ENCODE assay signal across 7 cellular contexts in the genomic region with DNA sequence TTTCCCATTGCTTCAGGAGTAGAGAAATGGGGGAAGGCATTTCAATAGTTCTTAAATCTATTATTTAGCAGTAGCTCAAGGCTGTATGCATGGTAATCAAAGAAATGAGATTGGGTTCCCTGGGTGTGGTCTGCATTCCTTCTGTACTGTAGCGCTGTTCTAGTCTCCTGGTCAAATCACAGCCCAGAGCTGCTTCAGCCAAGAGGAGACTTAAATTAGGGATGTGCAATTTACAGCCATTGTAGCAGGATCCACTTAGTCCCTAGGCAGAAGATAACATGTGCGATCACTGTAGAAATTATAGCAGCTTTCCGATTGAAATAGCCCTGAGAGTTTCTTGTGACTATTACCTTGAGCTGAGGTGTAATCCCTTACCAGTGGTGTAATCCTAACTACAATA. TPM values are rescaled to one million over a fixed set of nuclear protein-coding genes. Genes with fewer than 3 reads are reported as not detected.
DNase-seq lines count a peak whose midpoint lies in the region; ATAC-seq and TF ChIP-seq lines count a peak whose summit lies in the region.
"Not testable (repeated sequence)": the region's sequence is repeated elsewhere in the genome, so short reads cannot be mapped to it uniquely, and the experiment has no call there.

No MANE protein-coding gene starts in this region.

- peaks cover 100% of the 10 kb centered on the region for H3K79me2 ChIP-seq in GM23248 (ENCODE audit: insufficient read depth)

- H3K79me1 ChIP-seq in mesenchymal stem cell (replicated peaks; ENCODE audit: low read length, poor library complexity, severe bottlenecking): peaks cover 24% of the 10 kb centered on the region

- intact Hi-C loops in esophagus muscularis mucosa (cut with DNase I); left cardiac atrium (cut with DNase I); thyroid gland (cut with DNase I): not testable (repeated sequence)

- TF ChIP-seq CTCF in brain (conservative IDR thresholded peaks at IDR 0.05); esophagus muscularis mucosa (IDR thresholded peaks at IDR 0.05); thyroid gland (IDR thresholded peaks at IDR 0.05): not testable (repeated sequence)

- not testable (repeated sequence) for H3K9me2 ChIP-seq in GM23248 (ENCODE audit: insufficient read depth)

- H3F3A ChIP-seq in GM23248 (ENCODE audit: insufficient read depth): not testable (repeated sequence)

- not testable (repeated sequence) for H3K4me3 ChIP-seq in GM23248; esophagus muscularis mucosa; skeletal muscle satellite cell (ENCODE audit: low read length); thyroid gland (replicated peaks in 1 of 3)
- peak overlapping the region in 1 of 2 experiments; percentile 14 for H3K4me3 ChIP-seq in mesenchymal stem cell (ENCODE audit: insufficient read depth in 1 of 2, low read depth in 1 of 2, low read length in 2 of 2)

- H3K14ac ChIP-seq in mesenchymal stem cell (ENCODE audit: low read length in 2 of 2): not testable (repeated sequence)

- peaks cover 49% of the 10 kb centered on the region for H3K4me1 Mint-ChIP-seq in brain

- H4K8ac ChIP-seq in mesenchymal stem cell (ENCODE audit: low read length): not testable (repeated sequence)

- not testable (repeated sequence) for DNase-seq in GM23248; esophagus muscularis mucosa (ENCODE audit: extremely low spot score); left cardiac atrium; mesenchymal stem cell; thyroid gland

- H3K4me1 ChIP-seq in GM23248 (ENCODE audit: insufficient read depth): peaks cover 26% of the 10 kb centered on the region
- peaks cover 20 to 52% (median 30%) of the 10 kb centered on the region in 4 donors for H3K4me1 ChIP-seq in esophagus muscularis mucosa
- not testable (repeated sequence) for H3K4me1 ChIP-seq in mesenchymal stem cell (ENCODE audit: control insufficient read depth, insufficient read depth, low read depth, low read length)
- H3K4me1 ChIP-seq in skeletal muscle satellite cell (ENCODE audit: control insufficient read depth, insufficient read depth, low read length): peaks cover 28% of the 10 kb centered on the region
- H3K4me1 ChIP-seq in thyroid gland: peaks cover 12 to 27% of the 10 kb centered on the region in 2 donors

- H3K9me3 ChIP-seq in GM23248 (ENCODE audit: low read depth); esophagus muscularis mucosa; mesenchymal stem cell (ENCODE audit: control insufficient read depth, low read length); skeletal muscle satellite cell (replicated peaks; ENCODE audit: low read length); thyroid gland: not testable (repeated sequence)

- H3K9me3 Mint-ChIP-seq in brain: not testable (repeated sequence)

- not testable (repeated sequence) for H4K91ac ChIP-seq in mesenchymal stem cell (ENCODE audit: low read length)

- H3K23ac ChIP-seq in mesenchymal stem cell (ENCODE audit: low read length in 2 of 2): not testable (repeated sequence)

- H3K27ac ChIP-seq in GM23248 (0 out of 2 replicates have a peak overlapping the region, but pooled peaks have one; percentile 12), esophagus muscularis mucosa (replicated peaks in 1 of 4) (peak overlapping the region; percentile 16 to 56 (median 30)), thyroid gland (peak overlapping the region in 2 of 3 donors; percentile 49 to 67)
- not testable (repeated sequence) for H3K27ac ChIP-seq in mesenchymal stem cell (ENCODE audit: low read length, poor library complexity, severe bottlenecking)

- not testable (repeated sequence) for TF ChIP-seq EP300 in esophagus muscularis mucosa (IDR thresholded peaks at IDR 0.05)

- not testable (repeated sequence) for H2AFZ ChIP-seq in GM23248; mesenchymal stem cell (ENCODE audit: low read depth, low read length)

- H3K36me3 ChIP-seq in GM23248 (ENCODE audit: low read depth) (peaks cover 18% of the 10 kb centered on the region), esophagus muscularis mucosa (peaks cover 0 to 16% (median 7%) of the 10 kb centered on the region in 4 donors), mesenchymal stem cell (ENCODE audit: control insufficient read depth in 1 of 2, insufficient read depth in 2 of 2, low read depth in 1 of 2, low read length in 2 of 2) (peaks cover 8 to 62% of the 10 kb centered on the region in 2 experiments), skeletal muscle satellite cell (ENCODE audit: insufficient read depth, low read length) (peaks cover 23% of the 10 kb centered on the region)
- not testable (repeated sequence) for H3K36me3 ChIP-seq in thyroid gland

- not testable (repeated sequence) for H2BK5ac ChIP-seq in mesenchymal stem cell (ENCODE audit: low read depth, low read length, poor library complexity, severe bottlenecking)

- not testable (repeated sequence) for H3K9ac ChIP-seq in GM23248; skeletal muscle satellite cell (ENCODE audit: low read depth, low read length)
- H3K9ac ChIP-seq in mesenchymal stem cell (ENCODE audit: low read length): peak overlapping the region; percentile 63

- peak; percentile 31 to 49 for ATAC-seq in left cardiac atrium

- H2AK5ac ChIP-seq in mesenchymal stem cell (ENCODE audit: low read length, severe bottlenecking): not testable (repeated sequence)

- not testable (repeated sequence) for H2BK12ac ChIP-seq in mesenchymal stem cell (ENCODE audit: low read length in 2 of 2)

- not testable (repeated sequence) for H4K20me1 ChIP-seq in GM23248 (ENCODE audit: insufficient read depth)

- H3K4me2 ChIP-seq in GM23248 (ENCODE audit: unreplicated experiment) (peak overlapping the region; percentile 20), skeletal muscle satellite cell (ENCODE audit: low read length) (peak overlapping the region; percentile 16)
- H3K4me2 ChIP-seq in mesenchymal stem cell (ENCODE audit: low read length, poor library complexity, severe bottlenecking): not testable (repeated sequence)

- not testable (repeated sequence) for H3K27me3 ChIP-seq in GM23248 (replicated peaks; ENCODE audit: insufficient read depth); esophagus muscularis mucosa; mesenchymal stem cell (ENCODE audit: control insufficient read depth in 1 of 2, insufficient read depth in 1 of 2, low read length in 2 of 2); skeletal muscle satellite cell (ENCODE audit: control insufficient read depth, insufficient read depth, low read length); thyroid gland

- H3K18ac ChIP-seq in mesenchymal stem cell (ENCODE audit: low read depth in 1 of 2, low read length in 2 of 2): not testable (repeated sequence)

- TF ChIP-seq POLR2A in esophagus muscularis mucosa (IDR thresholded peaks at IDR 0.05; ENCODE audit: low read depth); thyroid gland (IDR thresholded peaks at IDR 0.05): not testable (repeated sequence)

- H3K4me3 Mint-ChIP-seq in brain: not testable (repeated sequence)

- H3K36me3 Mint-ChIP-seq in brain: peaks cover 37% of the 10 kb centered on the region

- H3K4ac ChIP-seq in mesenchymal stem cell (ENCODE audit: low read depth in 1 of 2, low read length in 2 of 2): not testable (repeated sequence)

- H2BK120ac ChIP-seq in mesenchymal stem cell (ENCODE audit: low read depth, low read length): not testable (repeated sequence)

- in situ Hi-C loops in GM23248 (cut with MboI): not testable (repeated sequence)

- H3K27ac Mint-ChIP-seq in brain: peak overlapping the region in 4 of 5 experiments; percentile 8 to 44 (median 29)

- not testable (repeated sequence) for H3K27me3 Mint-ChIP-seq in brain

- H2BK15ac ChIP-seq in mesenchymal stem cell (ENCODE audit: low read depth, poor library complexity, severe bottlenecking): not testable (repeated sequence)

- 90 to 91% methylated on average over 3 of the region's 3 CpGs for WGBS in GM23248 (ENCODE audit: low coverage in 1 of 2, low lambda C conversion rate in 2 of 2, missing lambda C conversion rate in 2 of 2), 2 experiments
- 81% methylated on average over 3 of the region's 3 CpGs for WGBS in esophagus muscularis mucosa
- WGBS in mesenchymal stem cell: 100% methylated on average over 1 of the region's 3 CpGs
- WGBS in thyroid gland, 2 donors: 69 to 81% methylated on average over 3 of the region's 3 CpGs

RNA-seq across cellular contexts. Expression of gene PPFIBP1, which starts 58.5 kb away (rescaled TPM):
- 99.7 and 101 TPM in 2 replicates for total RNA-seq in GM23248 (2014; rRNA removed; shearing (Covaris generic))
- polyA plus RNA-seq in GM23248 (2016; fragmentation: Nextera tagmentation; extraction: Ambion mirVana) (80.2 and 86.0 TPM in 2 replicates), brain (ENCODE audit: insufficient read depth, low read depth, low replicate concordance) (7.9 TPM)
- total RNA-seq in esophagus muscularis mucosa (10 to 100 TPM; 53.2 to 79.0 (median 66.5) TPM), left cardiac atrium (100 to 1,000 TPM in 1 of 2 donors, 10 to 100 TPM in 1; 92.7 to 123 TPM), thyroid gland (100 to 1,000 TPM; 135 to 199 (median 167) TPM)
- 47.8 TPM for polyA plus RNA-seq in mesenchymal stem cell (2013, experiment 1 of 2)
- polyA plus RNA-seq in mesenchymal stem cell (2013, experiment 2 of 2): 46.7 TPM
- 122 and 189 TPM in 2 replicates for total RNA-seq in skeletal muscle satellite cell (2012; rRNA removed)
